8 cellular contexts compared by ENCODE assay signal in the genomic region with DNA sequence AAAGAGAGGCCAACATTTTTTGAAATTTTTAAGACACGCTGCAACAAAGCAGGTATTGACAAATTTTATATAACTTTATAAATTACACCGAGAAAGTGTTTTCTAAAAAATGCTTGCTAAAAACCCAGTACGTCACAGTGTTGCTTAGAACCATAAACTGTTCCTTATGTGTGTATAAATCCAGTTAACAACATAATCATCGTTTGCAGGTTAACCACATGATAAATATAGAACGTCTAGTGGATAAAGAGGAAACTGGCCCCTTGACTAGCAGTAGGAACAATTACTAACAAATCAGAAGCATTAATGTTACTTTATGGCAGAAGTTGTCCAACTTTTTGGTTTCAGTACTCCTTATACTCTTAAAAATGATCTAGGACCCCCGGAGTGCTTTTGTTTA. TPM values are rescaled to one million over a fixed set of nuclear protein-coding genes. Genes with fewer than 3 reads are reported as not detected.
DNase-seq lines count a peak whose midpoint lies in the region; ATAC-seq and TF ChIP-seq lines count a peak whose summit lies in the region.

No MANE protein-coding gene starts in this region.

- intact Hi-C loops in ovary (cut with DNase I), result loop anchor here in 2 of 4 donors (10.0 kb wide), 3 partner anchors 292 to 412 kb away; no protein-coding TSS in a partner anchor

- H3K9me3 Mint-ChIP-seq in activated T-helper 17 cell treated with anti-CD3 and anti-CD28 coated beads, Interleukin-2, amount 50 U/mL, for 72 hours, result no peaks in the 10 kb centered on the region

- no peak for DNase-seq in nucleus accumbens (lab: John Stamatoyannopoulos, UW)
- no peak for DNase-seq in ovary
- no peak for DNase-seq in epidermal melanocyte (ENCODE audit: insufficient read length, low spot score)

- H3K27ac Mint-ChIP-seq in activated T-helper 17 cell treated with anti-CD3 and anti-CD28 coated beads, Interleukin-2, amount 50 U/mL, for 72 hours, result peak overlapping the region; percentile 98

- 73% methylated on average over 6 of the region's 6 CpGs for WGBS in liver
- 55 to 68% (median 64%) methylated on average over 6 of the region's 6 CpGs for WGBS in ovary, 3 donors

- H3K4me3 Mint-ChIP-seq in activated T-helper 17 cell treated with anti-CD3 and anti-CD28 coated beads, Interleukin-2, amount 50 U/mL, for 72 hours, result peak overlapping the region; percentile 96

- no peaks in the 10 kb centered on the region for H3K27me3 Mint-ChIP-seq in activated T-helper 17 cell treated with anti-CD3 and anti-CD28 coated beads, Interleukin-2, amount 50 U/mL, for 72 hours

- H3K9me3 ChIP-seq in HUES48 (ENCODE audit: control insufficient read depth, insufficient read depth, low read length) (no peaks in the 10 kb centered on the region), liver (ENCODE audit: control insufficient read depth in 4 of 4, low read length in 3 of 4) (no peaks in the 10 kb centered on the region), ovary (no peaks in the 10 kb centered on the region)

- H3K9ac ChIP-seq in HUES48 (ENCODE audit: low read depth, low read length) (peak overlapping the region; percentile 97), liver (ENCODE audit: low read depth in 1 of 2, low read length in 2 of 2) (peak overlapping the region in 1 of 2 donors; percentile 88)

- H3K4me1 ChIP-seq in ACC112 (ENCODE audit: control insufficient read depth, insufficient read depth, low read length, unreplicated experiment), result peaks cover 15% of the 10 kb centered on the region
- H3K4me1 ChIP-seq in HUES48 (ENCODE audit: control insufficient read depth, insufficient read depth, low read length), result peaks cover 8% of the 10 kb centered on the region
- H3K4me1 ChIP-seq in liver (ENCODE audit: control insufficient read depth in 4 of 4, insufficient read depth in 4 of 4, low read length in 3 of 4), result peaks cover 2 to 6% (median 3%) of the 10 kb centered on the region in 4 donors
- H3K4me1 ChIP-seq in ovary (ENCODE audit: insufficient read depth), result peaks cover 5% of the 10 kb centered on the region

- no peak for TF ChIP-seq EP300 in ovary (IDR thresholded peaks at IDR 0.05)

- no peak for TF ChIP-seq POLR2A in ovary (IDR thresholded peaks at IDR 0.05)

- ATAC-seq in activated T-helper 17 cell treated with anti-CD3 and anti-CD28 coated beads, Interleukin-2, amount 50 U/mL, for 72 hours (replicated peaks), result no peak
- no peak for ATAC-seq in GM19351 (IDR thresholded peaks at IDR 0.05; ENCODE audit: unreplicated experiment)

- no peak for TF ChIP-seq RAD21 in liver (IDR thresholded peaks at IDR 0.05)

- TF ChIP-seq CTCF in liver (IDR thresholded peaks at IDR 0.05; ENCODE audit: low read depth, low read length, missing input control), result no peak
- no peak for TF ChIP-seq CTCF in ovary (IDR thresholded peaks at IDR 0.05)

- no peaks in the 10 kb centered on the region for H3K27me3 ChIP-seq in ACC112 (ENCODE audit: insufficient read depth, low read length)
- H3K27me3 ChIP-seq in HUES48 (ENCODE audit: control insufficient read depth, insufficient read depth, low read length), result no peaks in the 10 kb centered on the region
- H3K27me3 ChIP-seq in liver (ENCODE audit: control insufficient read depth in 4 of 4, insufficient read depth in 4 of 4, low read length in 3 of 4), result no peaks in the 10 kb centered on the region
- H3K27me3 ChIP-seq in ovary, result no peaks in the 10 kb centered on the region

- peak overlapping the region; percentile 79 for H3K4me3 ChIP-seq in ACC112 (ENCODE audit: low read depth, low read length)
- peak overlapping the region; percentile 91 for H3K4me3 ChIP-seq in HUES48 (ENCODE audit: low read depth, low read length)
- H3K4me3 ChIP-seq in liver (ENCODE audit: low read depth in 1 of 3, low read length in 3 of 3), result peak overlapping the region in 1 of 3 donors; percentile 73
- no peak overlapping the region for H3K4me3 ChIP-seq in ovary

- H3K79me2 ChIP-seq in ACC112 (ENCODE audit: control insufficient read depth, insufficient read depth, low read length, unreplicated experiment), result peaks cover 15% of the 10 kb centered on the region

- peak overlapping the region; percentile 29 for H2AFZ ChIP-seq in ACC112 (ENCODE audit: low read length, unreplicated experiment)

- H3K36me3 ChIP-seq in ACC112 (ENCODE audit: insufficient read depth, low read length) (peaks cover 20% of the 10 kb centered on the region), HUES48 (ENCODE audit: control insufficient read depth, insufficient read depth, low read length) (peaks cover 31% of the 10 kb centered on the region), liver (ENCODE audit: control insufficient read depth in 4 of 4, insufficient read depth in 3 of 4, low read depth in 1 of 4, low read length in 3 of 4) (no peaks in the 10 kb centered on the region), ovary (no peaks in the 10 kb centered on the region)

- H3K27ac ChIP-seq in ACC112 (ENCODE audit: low read depth, low read length) (peak overlapping the region; percentile 91), HUES48 (ENCODE audit: low read depth, low read length) (peak overlapping the region; percentile 95), liver (ENCODE audit: low read depth in 1 of 2, low read length in 2 of 2) (peak overlapping the region; percentile 78 to 96), ovary (no peak overlapping the region)

- peaks cover 16% of the 10 kb centered on the region for H3K4me1 Mint-ChIP-seq in activated T-helper 17 cell treated with anti-CD3 and anti-CD28 coated beads, Interleukin-2, amount 50 U/mL, for 72 hours

- H3K36me3 Mint-ChIP-seq in activated T-helper 17 cell treated with anti-CD3 and anti-CD28 coated beads, Interleukin-2, amount 50 U/mL, for 72 hours (ENCODE audit: low read depth), result peaks cover 50% of the 10 kb centered on the region

TF ChIP-seq in liver, 16 proteins besides CTCF, POLR2A, EP300 and RAD21 (continues in another document):
- TF ChIP-seq HNF4A (conservative IDR thresholded peaks at IDR 0.05) (no peak), EGR1 (IDR thresholded peaks at IDR 0.05; ENCODE audit: low read depth in 2 of 2) (no peak), RXRA (IDR thresholded peaks at IDR 0.05) (no peak), FOXA2 (IDR thresholded peaks at IDR 0.05) (no peak), YY1 (IDR thresholded peaks at IDR 0.05) (no peak), GABPA (IDR thresholded peaks at IDR 0.05 in 1 of 2, conservative IDR thresholded peaks at IDR 0.05 in 1 of 2) (no peak), NR2F2 (IDR thresholded peaks at IDR 0.05) (no peak), SP1 (IDR thresholded peaks at IDR 0.05) (no peak), JUND (IDR thresholded peaks at IDR 0.05) (no peak), TAF1 (conservative IDR thresholded peaks at IDR 0.05) (no peak), HNF4G (IDR thresholded peaks at IDR 0.05) (no peak), FOXA1 (IDR thresholded peaks at IDR 0.05) (no peak)
- TF ChIP-seq, protein P1, sequence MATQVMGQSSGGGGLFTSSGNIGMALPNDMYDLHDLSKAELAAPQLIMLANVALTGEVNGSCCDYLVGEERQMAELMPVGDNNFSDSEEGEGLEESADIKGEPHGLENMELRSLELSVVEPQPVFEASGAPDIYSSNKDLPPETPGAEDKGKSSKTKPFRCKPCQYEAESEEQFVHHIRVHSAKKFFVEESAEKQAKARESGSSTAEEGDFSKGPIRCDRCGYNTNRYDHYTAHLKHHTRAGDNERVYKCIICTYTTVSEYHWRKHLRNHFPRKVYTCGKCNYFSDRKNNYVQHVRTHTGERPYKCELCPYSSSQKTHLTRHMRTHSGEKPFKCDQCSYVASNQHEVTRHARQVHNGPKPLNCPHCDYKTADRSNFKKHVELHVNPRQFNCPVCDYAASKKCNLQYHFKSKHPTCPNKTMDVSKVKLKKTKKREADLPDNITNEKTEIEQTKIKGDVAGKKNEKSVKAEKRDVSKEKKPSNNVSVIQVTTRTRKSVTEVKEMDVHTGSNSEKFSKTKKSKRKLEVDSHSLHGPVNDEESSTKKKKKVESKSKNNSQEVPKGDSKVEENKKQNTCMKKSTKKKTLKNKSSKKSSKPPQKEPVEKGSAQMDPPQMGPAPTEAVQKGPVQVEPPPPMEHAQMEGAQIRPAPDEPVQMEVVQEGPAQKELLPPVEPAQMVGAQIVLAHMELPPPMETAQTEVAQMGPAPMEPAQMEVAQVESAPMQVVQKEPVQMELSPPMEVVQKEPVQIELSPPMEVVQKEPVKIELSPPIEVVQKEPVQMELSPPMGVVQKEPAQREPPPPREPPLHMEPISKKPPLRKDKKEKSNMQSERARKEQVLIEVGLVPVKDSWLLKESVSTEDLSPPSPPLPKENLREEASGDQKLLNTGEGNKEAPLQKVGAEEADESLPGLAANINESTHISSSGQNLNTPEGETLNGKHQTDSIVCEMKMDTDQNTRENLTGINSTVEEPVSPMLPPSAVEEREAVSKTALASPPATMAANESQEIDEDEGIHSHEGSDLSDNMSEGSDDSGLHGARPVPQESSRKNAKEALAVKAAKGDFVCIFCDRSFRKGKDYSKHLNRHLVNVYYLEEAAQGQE (IDR thresholded peaks at IDR 0.05), result no peak
- TF ChIP-seq, protein P2, sequence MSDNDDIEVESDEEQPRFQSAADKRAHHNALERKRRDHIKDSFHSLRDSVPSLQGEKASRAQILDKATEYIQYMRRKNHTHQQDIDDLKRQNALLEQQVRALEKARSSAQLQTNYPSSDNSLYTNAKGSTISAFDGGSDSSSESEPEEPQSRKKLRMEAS (IDR thresholded peaks at IDR 0.05), result no peak
- TF ChIP-seq, protein P3, sequence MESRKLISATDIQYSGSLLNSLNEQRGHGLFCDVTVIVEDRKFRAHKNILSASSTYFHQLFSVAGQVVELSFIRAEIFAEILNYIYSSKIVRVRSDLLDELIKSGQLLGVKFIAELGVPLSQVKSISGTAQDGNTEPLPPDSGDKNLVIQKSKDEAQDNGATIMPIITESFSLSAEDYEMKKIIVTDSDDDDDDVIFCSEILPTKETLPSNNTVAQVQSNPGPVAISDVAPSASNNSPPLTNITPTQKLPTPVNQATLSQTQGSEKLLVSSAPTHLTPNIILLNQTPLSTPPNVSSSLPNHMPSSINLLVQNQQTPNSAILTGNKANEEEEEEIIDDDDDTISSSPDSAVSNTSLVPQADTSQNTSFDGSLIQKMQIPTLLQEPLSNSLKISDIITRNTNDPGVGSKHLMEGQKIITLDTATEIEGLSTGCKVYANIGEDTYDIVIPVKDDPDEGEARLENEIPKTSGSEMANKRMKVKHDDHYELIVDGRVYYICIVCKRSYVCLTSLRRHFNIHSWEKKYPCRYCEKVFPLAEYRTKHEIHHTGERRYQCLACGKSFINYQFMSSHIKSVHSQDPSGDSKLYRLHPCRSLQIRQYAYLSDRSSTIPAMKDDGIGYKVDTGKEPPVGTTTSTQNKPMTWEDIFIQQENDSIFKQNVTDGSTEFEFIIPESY (IDR thresholded peaks at IDR 0.05), result no peak

RNA-seq across cellular contexts. Expression of a gene that starts 1.2 kb away (rescaled TPM):
- 10 to 100 TPM; 27.7 to 28.5 TPM for total RNA-seq in activated T-helper 17 cell treated with anti-CD3 and anti-CD28 coated beads, Interleukin-2, amount 50 U/mL, for 72 hours
- total RNA-seq in liver (10 to 100 TPM in 1 of 2 donors, under 1 TPM in 1; 0.84 to 10.8 TPM), ovary (1 to 10 TPM in 3 of 7 donors, under 1 TPM in 4; 0.36 to 3.3 (median 1.00) TPM)
- polyA plus RNA-seq in liver (under 1 TPM; 0.39 to 0.88 TPM), ovary (under 1 TPM; 0.53 to 0.55 TPM)

RNA-seq across cellular contexts. Expression of a gene that starts 1.3 kb away (rescaled TPM):
- under 1 TPM in 1 of 2 donors, not detected in 1; 0.19 TPM for total RNA-seq in activated T-helper 17 cell treated with anti-CD3 and anti-CD28 coated beads, Interleukin-2, amount 50 U/mL, for 72 hours
- total RNA-seq in liver (not detected), ovary (not detected)
- polyA plus RNA-seq in liver (not detected), ovary (under 1 TPM in 1 of 2 donors, not detected in 1; 0.36 TPM)

Comparison
In these comparisons a context has a peak if more than half of its experiments do, and no peak if none do; other contexts are left out.
1. H3K27ac ChIP-seq: peak in ACC112 (single experiment), HUES48 (single experiment) and liver (2 of 2); none in ovary (0 of 2).